In the genomic region with DNA sequence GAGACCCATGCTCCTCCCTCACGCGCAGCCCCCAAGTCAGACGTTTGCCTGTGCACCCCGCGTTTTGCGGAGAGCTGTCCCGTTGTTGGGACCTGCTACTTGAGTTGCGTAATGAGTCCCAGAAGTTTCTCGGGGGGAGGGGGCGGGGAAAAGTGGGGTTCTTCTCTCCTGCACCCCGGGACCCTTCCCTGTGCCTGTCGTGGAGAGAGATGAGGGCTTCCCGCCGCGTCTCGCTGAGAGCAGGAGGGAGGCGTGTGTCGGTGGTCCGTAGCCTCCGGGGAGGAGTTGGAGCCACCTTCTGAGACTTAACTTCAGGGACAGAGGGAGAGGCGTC, we compare ENCODE assay signal across 8 cellular contexts. TPM values are rescaled to one million over a fixed set of nuclear protein-coding genes. Genes with fewer than 3 reads are reported as not detected.
DNase-seq lines count a peak whose midpoint lies in the region; ATAC-seq and TF ChIP-seq lines count a peak whose summit lies in the region.

No MANE protein-coding gene starts in this region.

- POLR2A ChIA-PET in activated CD4-positive, alpha-beta T cell treated with anti-CD3 and anti-CD28 coated beads, Interleukin-2, amount 10 ng/mL, durations not matched to agents 7 days and 5 days (lab: Charles Lee), result interaction anchor here (2.9 kb wide), 1 partner anchor 71 kb away, joined by 37 read pairs; no protein-coding TSS in a partner anchor

- H3K36me3 Mint-ChIP-seq in activated CD4-positive, alpha-beta T cell treated with anti-CD3 and anti-CD28 coated beads, Interleukin-2, amount 10 ng/mL, durations not matched to agents 7 days and 5 days (ENCODE audit: low read depth), result peaks cover 12% of the 10 kb centered on the region

- H3K4me3 Mint-ChIP-seq in activated CD4-positive, alpha-beta T cell treated with anti-CD3 and anti-CD28 coated beads, Interleukin-2, amount 10 ng/mL, durations not matched to agents 7 days and 5 days, result peak overlapping the region; percentile 82

- CTCF ChIA-PET in activated CD4-positive, alpha-beta T cell treated with anti-CD3 and anti-CD28 coated beads, Interleukin-2, amount 10 ng/mL, durations not matched to agents 7 days and 5 days (lab: Charles Lee), result interaction anchor here (1.0 to 3.5 kb wide), 9 partner anchors 9 to 278 kb away, joined by 3 to 23 read pairs (median 5); no protein-coding TSS in a partner anchor

- peak overlapping the region; percentile 68 for H3K4me3 ChIP-seq in BE2C (ENCODE audit: low read depth, low read length)
- peak overlapping the region; percentile 88 for H3K4me3 ChIP-seq in fibroblast of villous mesenchyme (ENCODE audit: low read depth, low read length)
- peak overlapping the region; percentile 77 to 94 for H3K4me3 ChIP-seq in neutrophil (ENCODE audit: low read depth in 1 of 2, low read length in 1 of 2)

- 0 out of 2 replicates have a peak, but pooled peaks cover 2% of the 10 kb centered on the region for H3K4me1 ChIP-seq in BE2C
- H3K4me1 ChIP-seq in neutrophil (ENCODE audit: control insufficient read depth in 1 of 2, insufficient read depth in 1 of 2, low read depth in 1 of 2, low read length in 1 of 2), result peaks cover 22 to 27% of the 10 kb centered on the region in 2 experiments

- peaks cover 49% of the 10 kb centered on the region for H3K4me1 Mint-ChIP-seq in activated CD4-positive, alpha-beta T cell treated with anti-CD3 and anti-CD28 coated beads, Interleukin-2, amount 10 ng/mL, durations not matched to agents 7 days and 5 days

- H3K27ac Mint-ChIP-seq in activated CD4-positive, alpha-beta T cell treated with anti-CD3 and anti-CD28 coated beads, Interleukin-2, amount 10 ng/mL, durations not matched to agents 7 days and 5 days, result peak overlapping the region; percentile 94

- DNase-seq in BE2C, result peak; percentile 19
- DNase-seq in activated CD4-positive, alpha-beta T cell treated with anti-CD3 and anti-CD28 coated beads, Interleukin-2, amount 10 ng/mL, durations not matched to agents 7 days and 5 days, result peak; percentile 47
- DNase-seq in fibroblast of villous mesenchyme (ENCODE audit: low read depth), result no peak
- DNase-seq in NCI-H1105 treated with DMSO at 0.1 percent for 48 hours (lab: John Stamatoyannopoulos, UW), result no peak
- no peak for DNase-seq in SHP77 (lab: John Stamatoyannopoulos, UW)

- TF ChIP-seq CTCF in BE2C (IDR thresholded peaks at IDR 0.05; ENCODE audit: low read depth, low read length), result no peak
- no peak for TF ChIP-seq CTCF in fibroblast of villous mesenchyme (IDR thresholded peaks at IDR 0.05; ENCODE audit: insufficient read depth, low read depth, low read length)
- TF ChIP-seq CTCF in neutrophil (IDR thresholded peaks at IDR 0.05), result no peak

- ATAC-seq in HG02852 (IDR thresholded peaks at IDR 0.05; ENCODE audit: unreplicated experiment) (peak; percentile 1), GM21576 (IDR thresholded peaks at IDR 0.05; ENCODE audit: unreplicated experiment) (no peak)

- H3K27me3 ChIP-seq in BE2C (no peaks in the 10 kb centered on the region), neutrophil (no peaks in the 10 kb centered on the region)

- H3K36me3 ChIP-seq in BE2C (no peaks in the 10 kb centered on the region), neutrophil (no peaks in the 10 kb centered on the region)

- no peaks in the 10 kb centered on the region for H3K27me3 Mint-ChIP-seq in activated CD4-positive, alpha-beta T cell treated with anti-CD3 and anti-CD28 coated beads, Interleukin-2, amount 10 ng/mL, durations not matched to agents 7 days and 5 days

- H3K27ac ChIP-seq in neutrophil, result peak overlapping the region; percentile 85

- H3K9me3 Mint-ChIP-seq in activated CD4-positive, alpha-beta T cell treated with anti-CD3 and anti-CD28 coated beads, Interleukin-2, amount 10 ng/mL, durations not matched to agents 7 days and 5 days, result no peaks in the 10 kb centered on the region

- no peaks in the 10 kb centered on the region for H3K9me3 ChIP-seq in BE2C
- H3K9me3 ChIP-seq in neutrophil, result no peaks in the 10 kb centered on the region

RNA-seq across cellular contexts. Expression of a gene that starts 0.7 kb away (rescaled TPM):
- 11.4 TPM for polyA plus RNA-seq in BE2C (2012; ENCODE audit: insufficient read depth, insufficient read length, low read depth)
- total RNA-seq in activated CD4-positive, alpha-beta T cell treated with anti-CD3 and anti-CD28 coated beads, Interleukin-2, amount 10 ng/mL, durations not matched to agents 7 days and 5 days, result 10 to 100 TPM; 71.4 to 74.5 TPM
- total RNA-seq in fibroblast of villous mesenchyme, result 19.0 and 34.1 TPM in 2 replicates

RNA-seq across cellular contexts. Expression of a gene that starts 43.2 kb away (rescaled TPM):
- polyA plus RNA-seq in BE2C (2012; ENCODE audit: insufficient read depth, insufficient read length, low read depth), result not detected
- total RNA-seq in activated CD4-positive, alpha-beta T cell treated with anti-CD3 and anti-CD28 coated beads, Interleukin-2, amount 10 ng/mL, durations not matched to agents 7 days and 5 days, result not detected
- total RNA-seq in fibroblast of villous mesenchyme, result 0.64 and 1.3 TPM in 2 replicates

Comparison
In these comparisons a context has a peak if more than half of its experiments do, and no peak if none do; other contexts are left out.
1. DNase-seq: peak in BE2C (single experiment) and activated CD4-positive, alpha-beta T cell treated with anti-CD3 and anti-CD28 coated beads, Interleukin-2, amount 10 ng/mL, durations not matched to agents 7 days and 5 days (single experiment); none in fibroblast of villous mesenchyme (single experiment), NCI-H1105 treated with DMSO at 0.1 percent for 48 hours (single experiment) and SHP77 (0 of 2).
2. Peak in every context shown above with its lines, with median percentiles within 50 percentile points of each other: H3K4me3 ChIP-seq.